Comparison of ENCODE assay signal across 17 cellular contexts in genomic region chr9:111605041-111605559, GRCh38.
"Had no signal": no experiment of that assay in that cellular context is flagged by ENCODE, and none has a peak within 500 bp of the region (broad histone marks: within the 10 kb centered on the region; RNA-seq: fewer than 3 reads in every experiment).

No MANE protein-coding gene starts in this region.

- DNase-seq: activated CD4-positive, alpha-beta memory T cell treated with anti-CD3 and anti-CD28 coated beads, Interleukin-2, amount 10 ng/mL, durations not matched to agents 7 days and 5 days; activated CD4-positive, alpha-beta T cell treated with anti-CD3 and anti-CD28 coated beads for 4 hours; activated effector memory CD4-positive, alpha-beta T cell treated with Interleukin-2 at 50 U/mL for 16 hours; activated naive CD4-positive, alpha-beta T cell treated with anti-CD3 and anti-CD28 coated beads, Interleukin-2, amount 50 U/mL, for 16 hours; activated T-cell treated with anti-CD3 and anti-CD28 coated beads, Interleukin-2, amount 50 U/mL, for 4 hours; dermis blood vessel endothelial cell; islet precursor cell; lower lobe of right lung; naive thymus-derived CD4-positive, alpha-beta T cell; right cardiac atrium; stimulated activated CD4-positive, alpha-beta T cell treated with anti-CD3 and anti-CD28 coated beads, Interleukin-4, amount 100 ng/mL, for 4 hours; stimulated activated CD8-positive, alpha-beta memory T cell treated with anti-CD3 and anti-CD28 coated beads, Interleukin-4, amount 100 ng/mL, for 48 hours; stimulated activated naive CD4-positive, alpha-beta T cell treated with Interleukin-2 at 50 U/mL for 16 hours; T-helper 17 cell; upper lobe of left lung had no signal

- ATAC-seq: activated T-cell treated with anti-CD3 and anti-CD28 coated beads, Interleukin-2, amount 50 U/mL, for 4 hours; lower lobe of right lung; naive thymus-derived CD4-positive, alpha-beta T cell; right cardiac atrium; T-helper 17 cell; WTC11 had no signal

- H3K4me3 ChIP-seq: lower lobe of right lung, smooth muscle cell, upper lobe of left lung had no signal

- H3K36me3 Mint-ChIP-seq: naive thymus-derived CD4-positive, alpha-beta T cell; WTC11 had no signal

- H3K27me3 ChIP-seq: upper lobe of left lung had no signal

- H3K27ac Mint-ChIP-seq: activated CD4-positive, alpha-beta memory T cell treated with anti-CD3 and anti-CD28 coated beads, Interleukin-2, amount 10 ng/mL, durations not matched to agents 7 days and 5 days; naive thymus-derived CD4-positive, alpha-beta T cell; T-helper 17 cell; WTC11 had no signal

- H3K4me2 ChIP-seq: smooth muscle cell had no signal

- H3K9me3 Mint-ChIP-seq: activated CD4-positive, alpha-beta memory T cell treated with anti-CD3 and anti-CD28 coated beads, Interleukin-2, amount 10 ng/mL, durations not matched to agents 7 days and 5 days; activated T-cell treated with anti-CD3 and anti-CD28 coated beads, Interleukin-2, amount 50 U/mL, for 4 hours; naive thymus-derived CD4-positive, alpha-beta T cell; WTC11 had no signal

- H3K9me3 ChIP-seq: lower lobe of right lung, upper lobe of left lung had no signal

- H3K36me3 ChIP-seq: lower lobe of right lung, upper lobe of left lung had no signal

- H3K27ac ChIP-seq: lower lobe of right lung, upper lobe of left lung had no signal

- H3K4me3 Mint-ChIP-seq: activated CD4-positive, alpha-beta memory T cell treated with anti-CD3 and anti-CD28 coated beads, Interleukin-2, amount 10 ng/mL, durations not matched to agents 7 days and 5 days; activated T-cell treated with anti-CD3 and anti-CD28 coated beads, Interleukin-2, amount 50 U/mL, for 4 hours; naive thymus-derived CD4-positive, alpha-beta T cell; T-helper 17 cell; WTC11 had no signal
